10 cellular contexts compared by ENCODE assay signal in genomic region chr4:70531981-70532380, GRCh38. TPM values are rescaled to one million over a fixed set of nuclear protein-coding genes. Genes with fewer than 3 reads are reported as not detected.
DNase-seq lines count a peak whose midpoint lies in the region; ATAC-seq and TF ChIP-seq lines count a peak whose summit lies in the region.
"Had no signal": no experiment of that assay in that cellular context is flagged by ENCODE, and none has a peak within 500 bp of the region (broad histone marks: within the 10 kb centered on the region; RNA-seq: fewer than 3 reads in every experiment).

No MANE protein-coding gene starts in this region.

- H3K9ac ChIP-seq in mammary epithelial cell (ENCODE audit: insufficient read depth, low read length) = no peak overlapping the region

- H3K4me2 ChIP-seq in mammary epithelial cell (ENCODE audit: insufficient read depth, low read depth, low read length) = no peak overlapping the region

- H3K79me2 ChIP-seq in mammary epithelial cell (ENCODE audit: insufficient read depth, low read length) = no peaks in the 10 kb centered on the region

- WGBS in mammary epithelial cell (ENCODE audit: low coverage, missing lambda C conversion rate) = 32% methylated on average over 2 of the region's 2 CpGs

- H3K4me3 ChIP-seq in mammary epithelial cell (replicated peaks in 1 of 3; ENCODE audit: insufficient read depth in 1 of 3, low read depth in 2 of 3, low read length in 3 of 3) = no peak overlapping the region
- H3K4me3 ChIP-seq in breast epithelium = no peak overlapping the region
- H3K4me3 ChIP-seq: body of pancreas had no signal

- in situ Hi-C loops in mammary epithelial cell (cut with MboI; ENCODE audit: low sequenced_read_pairs in 2 of 2) = loop anchor here in 1 of 2 donors (25.0 kb wide), 2 partner anchors 620 to 845 kb away; no protein-coding TSS in a partner anchor

- no peak overlapping the region for H2AFZ ChIP-seq in mammary epithelial cell (ENCODE audit: low read depth, low read length)

- BruUV-seq in mammary epithelial cell (replicated peaks; lab: Mats Ljungman, UMichigan) = no TSS peak

- intact Hi-C loops in mammary epithelial cell (cut with micrococcal nuclease) (no loop called here), breast epithelium (cut with DNase I; ENCODE audit: low total_unique reads) (no loop called here)
- intact Hi-C loops in activated naive CD4-positive, alpha-beta T cell treated with anti-CD3 and anti-CD28 coated beads for 36 hours (cut with micrococcal nuclease) = no loop called here

- H3K27me3 ChIP-seq in mammary epithelial cell (ENCODE audit: insufficient read depth, low read length) = no peaks in the 10 kb centered on the region
- no peaks in the 10 kb centered on the region for H3K27me3 ChIP-seq in breast epithelium
- H3K27me3 ChIP-seq: body of pancreas had no signal

- H3K27ac ChIP-seq in mammary epithelial cell (ENCODE audit: insufficient read depth, low read depth, low read length) (no peak overlapping the region), breast epithelium (no peak overlapping the region)
- H3K27ac ChIP-seq: body of pancreas had no signal

- TF ChIP-seq CTCF in mammary epithelial cell (conservative IDR thresholded peaks at IDR 0.05 in 1 of 2, IDR thresholded peaks at IDR 0.05 in 1 of 2; ENCODE audit: extremely low read depth in 1 of 2, insufficient read depth in 1 of 2, low read depth in 1 of 2, low read length in 2 of 2) = peak; percentile 27 to 33
- no peak for TF ChIP-seq CTCF in breast epithelium (IDR thresholded peaks at IDR 0.05)

- H3K27me3 Mint-ChIP-seq in stimulated activated naive B cell treated with anti-CD40 and anti-IgM and Interleukin-4, amounts not matched to agents 10 μg/mL and 1 μg/mL and 100 μg/mL, for 72 hours = peaks cover 11 to 15% of the 10 kb centered on the region in 2 donors
- peaks cover 19% of the 10 kb centered on the region for H3K27me3 Mint-ChIP-seq in activated naive CD4-positive, alpha-beta T cell treated with anti-CD3 and anti-CD28 coated beads for 36 hours (ENCODE audit: low read depth)

- TF ChIP-seq POLR2A in breast epithelium (IDR thresholded peaks at IDR 0.05) = no peak

- no peaks in the 10 kb centered on the region for H3K36me3 Mint-ChIP-seq in stimulated activated naive B cell treated with anti-CD40 and anti-IgM and Interleukin-4, amounts not matched to agents 10 μg/mL and 1 μg/mL and 100 μg/mL, for 72 hours
- H3K36me3 Mint-ChIP-seq in activated naive CD4-positive, alpha-beta T cell treated with anti-CD3 and anti-CD28 coated beads for 36 hours (ENCODE audit: low read depth) = no peaks in the 10 kb centered on the region

- H3K36me3 ChIP-seq in mammary epithelial cell (ENCODE audit: insufficient read depth, low read length) (no peaks in the 10 kb centered on the region), breast epithelium (no peaks in the 10 kb centered on the region)

- H3K9me3 Mint-ChIP-seq in stimulated activated naive B cell treated with anti-CD40 and anti-IgM and Interleukin-4, amounts not matched to agents 10 μg/mL and 1 μg/mL and 100 μg/mL, for 72 hours = no peaks in the 10 kb centered on the region
- H3K9me3 Mint-ChIP-seq in activated naive CD4-positive, alpha-beta T cell treated with anti-CD3 and anti-CD28 coated beads for 36 hours = no peaks in the 10 kb centered on the region

- H3K9me3 ChIP-seq in mammary epithelial cell (replicated peaks; ENCODE audit: insufficient read depth, low read length) (no peaks in the 10 kb centered on the region), breast epithelium (no peaks in the 10 kb centered on the region)
- H3K9me3 ChIP-seq: body of pancreas had no signal

- H3K4me1 Mint-ChIP-seq in stimulated activated naive B cell treated with anti-CD40 and anti-IgM and Interleukin-4, amounts not matched to agents 10 μg/mL and 1 μg/mL and 100 μg/mL, for 72 hours = no peaks in the 10 kb centered on the region
- no peaks in the 10 kb centered on the region for H3K4me1 Mint-ChIP-seq in activated naive CD4-positive, alpha-beta T cell treated with anti-CD3 and anti-CD28 coated beads for 36 hours (ENCODE audit: low read depth)

- DNase-seq in mammary epithelial cell (no peak), breast epithelium (ENCODE audit: low spot score in 2 of 2) (no peak), OCI-M1 (lab: John Stamatoyannopoulos, UW) (peak; percentile 9), T1000 (lab: John Stamatoyannopoulos, UW) (no peak)
- no peak for DNase-seq in stimulated activated naive B cell treated with anti-CD40 and anti-IgM and Interleukin-4, amounts not matched to agents 10 μg/mL and 1 μg/mL and 100 μg/mL, for 72 hours
- DNase-seq in activated naive CD4-positive, alpha-beta T cell treated with anti-CD3 and anti-CD28 coated beads for 36 hours = no peak
- DNase-seq in activated CD8-positive, alpha-beta memory T cell treated with anti-CD3 and anti-CD28 coated beads for 24 hours = no peak
- DNase-seq: body of pancreas had no signal

- H3K4me3 Mint-ChIP-seq in stimulated activated naive B cell treated with anti-CD40 and anti-IgM and Interleukin-4, amounts not matched to agents 10 μg/mL and 1 μg/mL and 100 μg/mL, for 72 hours = no peak overlapping the region
- no peak overlapping the region for H3K4me3 Mint-ChIP-seq in activated naive CD4-positive, alpha-beta T cell treated with anti-CD3 and anti-CD28 coated beads for 36 hours

- peak; percentile 92 for ATAC-seq in HG02884 (IDR thresholded peaks at IDR 0.05; ENCODE audit: unreplicated experiment)
- ATAC-seq in stimulated activated naive B cell treated with anti-CD40 and anti-IgM and Interleukin-4, amounts not matched to agents 10 μg/mL and 1 μg/mL and 100 μg/mL, for 72 hours (replicated peaks) = peak; percentile 45 to 63
- ATAC-seq: body of pancreas had no signal

- H3K4me1 ChIP-seq in mammary epithelial cell (ENCODE audit: insufficient read depth, low read length) (no peaks in the 10 kb centered on the region), breast epithelium (no peaks in the 10 kb centered on the region)
- H3K4me1 ChIP-seq: body of pancreas had no signal

- dilution Hi-C loops in mammary epithelial cell (cut with HindIII; ENCODE audit: low sequenced_read_pairs) = no loop called here

- no peaks in the 10 kb centered on the region for H4K20me1 ChIP-seq in mammary epithelial cell (ENCODE audit: insufficient read depth, low read length)

- CTCF ChIA-PET in mammary epithelial cell (lab: Charles Lee; ENCODE audit: low non-redundant PET) = no interaction called here
- CTCF ChIA-PET in activated naive CD4-positive, alpha-beta T cell treated with anti-CD3 and anti-CD28 coated beads for 36 hours (lab: Charles Lee) = no interaction called here

- H3K27ac Mint-ChIP-seq in stimulated activated naive B cell treated with anti-CD40 and anti-IgM and Interleukin-4, amounts not matched to agents 10 μg/mL and 1 μg/mL and 100 μg/mL, for 72 hours = no peak overlapping the region
- no peak overlapping the region for H3K27ac Mint-ChIP-seq in activated naive CD4-positive, alpha-beta T cell treated with anti-CD3 and anti-CD28 coated beads for 36 hours

RNA-seq across cellular contexts. Expression of gene AMTN, which starts 13.6 kb away (rescaled TPM):
- total RNA-seq in mammary epithelial cell (not detected), breast epithelium (not detected)
- not detected for polyA plus RNA-seq in mammary epithelial cell
- polyA minus RNA-seq in mammary epithelial cell = not detected
- total RNA-seq in activated naive CD4-positive, alpha-beta T cell treated with anti-CD3 and anti-CD28 coated beads for 36 hours = not detected
- total RNA-seq: body of pancreas, osteocyte had no signal

RNA-seq across cellular contexts. Expression of gene MUC7, which starts 60.0 kb away (rescaled TPM):
- total RNA-seq in mammary epithelial cell = not detected
- not detected for polyA plus RNA-seq in mammary epithelial cell
- polyA minus RNA-seq in mammary epithelial cell = not detected
- not detected for total RNA-seq in breast epithelium
- not detected for total RNA-seq in activated naive CD4-positive, alpha-beta T cell treated with anti-CD3 and anti-CD28 coated beads for 36 hours
- total RNA-seq: body of pancreas, osteocyte had no signal

Comparison
In these comparisons a context has a peak if more than half of its experiments do, and no peak if none do; other contexts are left out.
1. CTCF ChIP-seq: peak in mammary epithelial cell (2 of 2); none in breast epithelium (0 of 3).